26 cellular contexts compared by ENCODE assay signal in genomic region chr15:79990997-79991334, GRCh38. TPM values are rescaled to one million over a fixed set of nuclear protein-coding genes. Genes with fewer than 3 reads are reported as not detected.
"Had no signal": no experiment of that assay in that cellular context is flagged by ENCODE, and none has a peak within 500 bp of the region (broad histone marks: within the 10 kb centered on the region; RNA-seq: fewer than 3 reads in every experiment).

No MANE protein-coding gene starts in this region.

- H3K9me3 Mint-ChIP-seq: memory B cell; naive B cell; natural killer cell; nephron progenitor cell; stimulated activated effector memory CD8-positive, alpha-beta T cell treated with anti-CD3 and anti-CD28 coated beads, Interleukin-12 subunit alpha, Interleukin-12 subunit beta, amount 100 ng/mL, for 72 hours; stimulated activated naive CD8-positive, alpha-beta T cell treated with anti-CD3 and anti-CD28 coated beads, Interleukin-15, amount 100 ng/mL, for 72 hours; type B pancreatic cell had no signal

- H3K36me3 Mint-ChIP-seq: naive B cell; natural killer cell; stimulated activated effector memory CD8-positive, alpha-beta T cell treated with anti-CD3 and anti-CD28 coated beads, Interleukin-12 subunit alpha, Interleukin-12 subunit beta, amount 100 ng/mL, for 72 hours; type B pancreatic cell had no signal

- H3K27ac Mint-ChIP-seq: memory B cell; natural killer cell; nephron progenitor cell; stimulated activated effector memory CD8-positive, alpha-beta T cell treated with anti-CD3 and anti-CD28 coated beads, Interleukin-12 subunit alpha, Interleukin-12 subunit beta, amount 100 ng/mL, for 72 hours; stimulated activated naive CD8-positive, alpha-beta T cell treated with anti-CD3 and anti-CD28 coated beads, Interleukin-15, amount 100 ng/mL, for 72 hours; type B pancreatic cell had no signal

- ATAC-seq: left cardiac atrium; left lobe of liver; left ventricle myocardium superior; natural killer cell; right lobe of liver; stimulated activated effector memory CD8-positive, alpha-beta T cell treated with anti-CD3 and anti-CD28 coated beads, Interleukin-12 subunit alpha, Interleukin-12 subunit beta, amount 100 ng/mL, for 72 hours; stimulated activated naive CD8-positive, alpha-beta T cell treated with anti-CD3 and anti-CD28 coated beads, Interleukin-15, amount 100 ng/mL, for 72 hours had no signal

- H3K27ac ChIP-seq: parathyroid adenoma, right atrium auricular region, right lobe of liver, tibial nerve, vagina had no signal

- H3K4me3 Mint-ChIP-seq: memory B cell; natural killer cell; nephron progenitor cell; stimulated activated effector memory CD8-positive, alpha-beta T cell treated with anti-CD3 and anti-CD28 coated beads, Interleukin-12 subunit alpha, Interleukin-12 subunit beta, amount 100 ng/mL, for 72 hours; stimulated activated naive CD8-positive, alpha-beta T cell treated with anti-CD3 and anti-CD28 coated beads, Interleukin-15, amount 100 ng/mL, for 72 hours; type B pancreatic cell had no signal

- DNase-seq: hippocampal formation; kidney glomerular epithelial cell; left cardiac atrium; left ventricle myocardium superior; midbrain; naive B cell; natural killer cell; nephron progenitor cell; nucleus accumbens; right lobe of liver; stimulated activated CD4-positive, alpha-beta T cell treated with anti-CD3 and anti-CD28 coated beads, Interleukin-1b, Interleukin-23, amount 100 ng/mL, for 48 hours; stimulated activated CD4-positive, alpha-beta T cell treated with anti-CD3 and anti-CD28 coated beads, Interleukin-2, amount 100 ng/mL, for 48 hours; stimulated activated naive CD4-positive, alpha-beta T cell treated with Interleukin-2 at 50 U/mL for 16 hours; stimulated activated naive CD8-positive, alpha-beta T cell treated with anti-CD3 and anti-CD28 coated beads, Interleukin-15, amount 100 ng/mL, for 72 hours; substantia nigra had no signal

- H3K27me3 Mint-ChIP-seq: memory B cell; stimulated activated naive CD8-positive, alpha-beta T cell treated with anti-CD3 and anti-CD28 coated beads, Interleukin-15, amount 100 ng/mL, for 72 hours had no signal

RNA-seq across cellular contexts. Expression of gene BCL2A1, which starts 20.0 kb away (rescaled TPM):
- total RNA-seq: lung microvascular endothelial cell, osteoblast, renal cortical epithelial cell had no signal
